Comparison of ENCODE assay signal across 8 cellular contexts in genomic region chr1:74732960-74733615, GRCh38. TPM values are rescaled to one million over a fixed set of nuclear protein-coding genes. Genes with fewer than 3 reads are reported as not detected.
A peak's percentile ranks its signal among the peaks of the same experiment; 100 is the strongest.
DNase-seq lines count a peak whose midpoint lies in the region; ATAC-seq and TF ChIP-seq lines count a peak whose summit lies in the region.

TSS of gene CRYZ (minus strand) at chr1:74733050. CDS start at chr1:74724821, 8,229 bp downstream.
TSS of gene TYW3 (plus strand) at chr1:74733152. CDS start at chr1:74733245, 93 bp downstream.

- TF ChIP-seq EP300 in Ishikawa (IDR thresholded peaks at IDR 0.05; ENCODE audit: borderline replicate concordance), result no peak

- peak within 1 kb of the TSS; percentile 81 for H3K4me3 ChIP-seq in PC-3 (ENCODE audit: low read length)
- H3K4me3 ChIP-seq in esophagus (ENCODE audit: low read depth in 1 of 2, low read length in 2 of 2), result peak within 1 kb of the TSS; percentile 92 to 97
- peak within 1 kb of the TSS; percentile 72 to 94 for H3K4me3 ChIP-seq in muscle layer of colon (ENCODE audit: low read depth in 1 of 2, low read length in 2 of 2)

- H3K36me3 ChIP-seq in PC-3 (ENCODE audit: low read depth, low read length) (peaks cover 16% of the 10 kb centered on the region), esophagus (ENCODE audit: control insufficient read depth in 2 of 2, insufficient read depth in 2 of 2, low read length in 1 of 2) (peaks cover 6 to 8% of the 10 kb centered on the region in 2 donors), muscle layer of colon (ENCODE audit: insufficient read depth, low read length) (peaks cover 15% of the 10 kb centered on the region)

- peaks cover 34% of the 10 kb centered on the region for H3K4me1 ChIP-seq in PC-3 (ENCODE audit: insufficient read depth, low read length)
- H3K4me1 ChIP-seq in esophagus (ENCODE audit: control insufficient read depth in 2 of 2, insufficient read depth in 2 of 2, low read length in 1 of 2), result no peaks in the 10 kb centered on the region
- H3K4me1 ChIP-seq in muscle layer of colon (ENCODE audit: insufficient read depth, low read length), result peaks cover 34% of the 10 kb centered on the region

- H3K27me3 ChIP-seq in PC-3 (ENCODE audit: low read length) (no peaks in the 10 kb centered on the region), esophagus (ENCODE audit: control insufficient read depth in 1 of 2, insufficient read depth in 2 of 2, low read length in 2 of 2) (no peaks in the 10 kb centered on the region), muscle layer of colon (ENCODE audit: control insufficient read depth in 1 of 2, insufficient read depth in 2 of 2, low read length in 2 of 2) (no peaks in the 10 kb centered on the region)

- H3F3A ChIP-seq in PC-3 (ENCODE audit: low read length, unreplicated experiment), result peaks cover 10% of the 10 kb centered on the region

- DNase-seq in DMS 273 treated with DMSO at 0.1 percent for 48 hours (lab: John Stamatoyannopoulos, UW), result peak; percentile 84
- DNase-seq in PC-3, result peak; percentile 95
- DNase-seq in activated T-cell treated with anti-CD3 and anti-CD28 coated beads for 48 hours (ENCODE audit: low read depth), result peak; percentile 76
- DNase-seq in stimulated activated CD8-positive, alpha-beta memory T cell treated with anti-CD3 and anti-CD28 coated beads, Interleukin-7, amount 100 ng/mL, for 24 hours (ENCODE audit: low read depth), result peak; percentile 64

- peaks cover 64% of the 10 kb centered on the region for H3K79me2 ChIP-seq in PC-3 (ENCODE audit: low read length)

- intact Hi-C loops in PC-3 (cut with micrococcal nuclease), result loop anchor here (1.0 to 2.0 kb wide), 3 partner anchors 40 to 536 kb away; no protein-coding TSS in a partner anchor

- TF ChIP-seq CTCF in PC-3 (conservative IDR thresholded peaks at IDR 0.05; ENCODE audit: low read depth, low read length), result no peak

- H4K20me1 ChIP-seq in PC-3 (ENCODE audit: low read length), result no peaks in the 10 kb centered on the region

- TSS peak; percentile 68 for BruUV-seq in PC-3 (replicated peaks; lab: Mats Ljungman, UMichigan)

- peak within 1 kb of the TSS; percentile 85 for H2AFZ ChIP-seq in PC-3 (ENCODE audit: low read length)

- ATAC-seq in GM21529 (IDR thresholded peaks at IDR 0.05; ENCODE audit: unreplicated experiment) (peak; percentile 68), PC-3 (peak; percentile 85)

- H3K4me2 ChIP-seq in PC-3 (ENCODE audit: low read length), result peak within 1 kb of the TSS; percentile 90

- no peak for TF ChIP-seq RAD21 in Ishikawa (IDR thresholded peaks at IDR 0.05; ENCODE audit: low read depth)

- H3K9me2 ChIP-seq in PC-3 (replicated peaks; ENCODE audit: low read length), result no peaks in the 10 kb centered on the region

- WGBS in esophagus, 2 donors, result 1% methylated on average over 30 of the region's 30 CpGs

- CTCF ChIA-PET in PC-3 (lab: Charles Lee), result interaction anchor here (0.5 to 2.1 kb wide), 4 partner anchors 40 to 264 kb away, joined by 3 to 6 read pairs (median 4); no protein-coding TSS in a partner anchor

- H3K9me3 ChIP-seq in PC-3 (ENCODE audit: low read length), result no peaks in the 10 kb centered on the region
- H3K9me3 ChIP-seq in esophagus (ENCODE audit: control insufficient read depth in 2 of 2, insufficient read depth in 1 of 2, low read depth in 1 of 2, low read length in 1 of 2), result no peaks in the 10 kb centered on the region
- H3K9me3 ChIP-seq in muscle layer of colon (ENCODE audit: low read length), result no peaks in the 10 kb centered on the region

- POLR2A ChIA-PET in PC-3 (lab: Charles Lee; ENCODE audit: unreplicated experiment), result no interaction called here

- peak within 1 kb of the TSS; percentile 88 for H3K9ac ChIP-seq in PC-3 (ENCODE audit: low read length)
- H3K9ac ChIP-seq in muscle layer of colon (ENCODE audit: low read length), result peak within 1 kb of the TSS; percentile 89

- peak within 1 kb of the TSS; percentile 81 for H3K27ac ChIP-seq in PC-3 (ENCODE audit: low read length)
- peak within 1 kb of the TSS; percentile 95 to 97 for H3K27ac ChIP-seq in esophagus (ENCODE audit: low read depth in 2 of 2, low read length in 1 of 2)
- peak within 1 kb of the TSS; percentile 85 for H3K27ac ChIP-seq in muscle layer of colon (ENCODE audit: low read depth, low read length)

TF ChIP-seq in Ishikawa, 13 proteins besides CTCF, POLR2A, EP300 and RAD21:
- TF ChIP-seq MAX (IDR thresholded peaks at IDR 0.05) (peak; percentile 71), CEBPB (IDR thresholded peaks at IDR 0.05) (no peak), TAF1 (IDR thresholded peaks at IDR 0.05; ENCODE audit: low read depth) (peak; percentile 94), EGR1 (IDR thresholded peaks at IDR 0.05) (peak; percentile 39; the same call in 1 of the 2 replicates), TCF12 (IDR thresholded peaks at IDR 0.05; ENCODE audit: low read depth) (peak; percentile 53; the same call in 1 of the 2 replicates), YY1 (IDR thresholded peaks at IDR 0.05; ENCODE audit: low read depth) (peak; percentile 98), TEAD4 (IDR thresholded peaks at IDR 0.05) (no peak)
TF ChIP-seq in Ishikawa: peak in this region for 5.

RNA-seq across cellular contexts. Expression of gene CRYZ, which starts in this region (rescaled TPM):
- total RNA-seq in PC-3 (2014; rRNA removed), result 56.2 and 57.7 TPM in 2 replicates
- 10 to 100 TPM; 19.6 to 28.3 TPM for polyA plus RNA-seq in esophagus

RNA-seq across cellular contexts. Expression of gene TYW3, which starts in this region (rescaled TPM):
- 14.1 and 21.2 TPM in 2 replicates for total RNA-seq in PC-3 (2014; rRNA removed)
- polyA plus RNA-seq in esophagus, result 10 to 100 TPM in 1 of 2 donors, 1 to 10 TPM in 1; 9.0 to 15.4 TPM

Comparison
In these comparisons a context has a peak if more than half of its experiments do, and no peak if none do; other contexts are left out.
1. Peak in every context shown above with its lines: DNase-seq, ATAC-seq, H3K4me3 ChIP-seq and H3K27ac ChIP-seq.